In genomic region chr7:30552330-30552729, GRCh38 we compare ENCODE assay signal across 15 cellular contexts. TPM values are rescaled to one million over a fixed set of nuclear protein-coding genes. Genes with fewer than 3 reads are reported as not detected.
DNase-seq lines count a peak whose midpoint lies in the region; FAIRE-seq and TF ChIP-seq lines count a peak whose summit lies in the region.
"Had no signal": no experiment of that assay in that cellular context is flagged by ENCODE, and none has a peak within 500 bp of the region (broad histone marks: within the 10 kb centered on the region; RNA-seq: fewer than 3 reads in every experiment).

No MANE protein-coding gene starts in this region.

- H3K4me1 ChIP-seq in breast epithelium = peaks cover 3 to 17% of the 10 kb centered on the region in 2 donors
- peaks cover 2 to 5% (median 4%) of the 10 kb centered on the region in 4 donors for H3K4me1 ChIP-seq in liver (ENCODE audit: control insufficient read depth in 4 of 4, insufficient read depth in 4 of 4, low read length in 3 of 4)
- peaks cover 5 to 16% of the 10 kb centered on the region in 2 experiments; a peak in 3 of 4 replicates for H3K4me1 ChIP-seq in SK-N-SH (ENCODE audit: control insufficient read depth in 1 of 2, insufficient read depth in 2 of 2, low read depth in 1 of 2, low read length in 1 of 2)

- no peaks in the 10 kb centered on the region for H3K79me2 ChIP-seq in SK-N-SH (ENCODE audit: insufficient read depth)

- H3K9me3 ChIP-seq in breast epithelium (no peaks in the 10 kb centered on the region), liver (ENCODE audit: control insufficient read depth in 4 of 4, low read length in 3 of 4) (no peaks in the 10 kb centered on the region), SK-N-SH (no peaks in the 10 kb centered on the region)
- H3K9me3 ChIP-seq: A549, HAP-1 had no signal

- no peaks in the 10 kb centered on the region for H4K20me1 ChIP-seq in SK-N-SH (ENCODE audit: insufficient read depth)

- no peak overlapping the region for H3K4me3 Mint-ChIP-seq in MCF 10A (ENCODE audit: unreplicated experiment)
- H3K4me3 Mint-ChIP-seq: CD4-positive, alpha-beta memory T cell had no signal

- H3K36me3 Mint-ChIP-seq in MCF 10A (ENCODE audit: insufficient read depth, unreplicated experiment) = peaks cover 9% of the 10 kb centered on the region

- WGBS in liver = 54% methylated on average over 1 of the region's 1 CpG
- 50% methylated on average over 1 of the region's 1 CpG for WGBS in SK-N-SH (ENCODE audit: low lambda C conversion rate)

- no peaks in the 10 kb centered on the region for H3K27me3 ChIP-seq in breast epithelium
- no peaks in the 10 kb centered on the region for H3K27me3 ChIP-seq in liver (ENCODE audit: control insufficient read depth in 4 of 4, insufficient read depth in 4 of 4, low read length in 3 of 4)
- H3K27me3 ChIP-seq in SK-N-SH (ENCODE audit: insufficient read depth) = no peaks in the 10 kb centered on the region

- H2AFZ ChIP-seq in SK-N-SH (ENCODE audit: low read depth) = no peak overlapping the region
- H2AFZ ChIP-seq: GM23248 had no signal

- TF ChIP-seq CTCF in MCF 10A (IDR thresholded peaks at IDR 0.05; ENCODE audit: unreplicated experiment) = no peak
- no peak for TF ChIP-seq CTCF in breast epithelium (IDR thresholded peaks at IDR 0.05)
- no peak for TF ChIP-seq CTCF in liver (IDR thresholded peaks at IDR 0.05; ENCODE audit: low read depth, low read length, missing input control)
- no peak for TF ChIP-seq CTCF in D721Med (IDR thresholded peaks at IDR 0.05; ENCODE audit: insufficient read depth, missing control alignments)
- TF ChIP-seq CTCF in SK-N-SH (IDR thresholded peaks at IDR 0.05) = no peak

- intact Hi-C loops in MCF 10A (cut with micrococcal nuclease) = no loop called here
- intact Hi-C loops in breast epithelium (cut with DNase I; ENCODE audit: low total_unique reads) = no loop called here

- no peak for DNase-seq in MCF 10A (ENCODE audit: unreplicated experiment)
- no peak for DNase-seq in breast epithelium (ENCODE audit: low spot score in 2 of 2)
- no peak for DNase-seq in epithelial cell of prostate (ENCODE audit: low read depth, low spot score)
- no peak for DNase-seq in D721Med (ENCODE audit: insufficient read length, low spot score)
- DNase-seq in SK-N-SH = no peak
- DNase-seq in GM19238 (ENCODE audit: insufficient read length, low spot score) = no peak
- DNase-seq: AML-193; CD4-positive, alpha-beta memory T cell; DMS79 treated with DMSO at 0.1 percent for 48 hours had no signal

- TF ChIP-seq POLR2A in breast epithelium (IDR thresholded peaks at IDR 0.05) = no peak

- BruUV-seq in MCF 10A (replicated peaks; lab: Mats Ljungman, UMichigan) = no TSS peak

- no peaks in the 10 kb centered on the region for H3K27me3 Mint-ChIP-seq in MCF 10A (ENCODE audit: insufficient read depth, unreplicated experiment)
- H3K27me3 Mint-ChIP-seq: CD4-positive, alpha-beta memory T cell had no signal

- no peaks in the 10 kb centered on the region for H3K9me2 ChIP-seq in SK-N-SH

- peaks cover 4% of the 10 kb centered on the region for H3F3A ChIP-seq in SK-N-SH (replicated peaks; ENCODE audit: insufficient read depth)

- CTCF ChIA-PET in MCF 10A (lab: Yijun Ruan, JAX) (interaction anchor here (0.6 to 14.8 kb wide), 2 partner anchors 14 to 1409 kb away, joined by 5 to 434 read pairs; no protein-coding TSS in a partner anchor), SK-N-SH (lab: Yijun Ruan, JAX) (interaction anchor here (2.7 to 11.4 kb wide), 4 partner anchors 13 to 276 kb away, joined by 15 to 294 read pairs (median 48); no protein-coding TSS in a partner anchor)

- no peak for FAIRE-seq in D721Med (lab: Jason Lieb, UNC)
- FAIRE-seq: A549, GM12878, GM19239 had no signal

- TF ChIP-seq EP300 in SK-N-SH (IDR thresholded peaks at IDR 0.05; ENCODE audit: borderline replicate concordance in 1 of 2, low read depth in 1 of 2, low read length in 1 of 2) = no peak

- no peaks in the 10 kb centered on the region for H3K36me3 ChIP-seq in breast epithelium
- peaks cover 0 to 3% (median 0%) of the 10 kb centered on the region in 4 donors for H3K36me3 ChIP-seq in liver (ENCODE audit: control insufficient read depth in 4 of 4, insufficient read depth in 3 of 4, low read depth in 1 of 4, low read length in 3 of 4)
- peaks cover 0 to 7% of the 10 kb centered on the region in 2 experiments for H3K36me3 ChIP-seq in SK-N-SH (replicated peaks in 1 of 2; ENCODE audit: control insufficient read depth in 1 of 2, insufficient read depth in 2 of 2, low read length in 1 of 2)
- H3K36me3 ChIP-seq: HAP-1 had no signal

- H3K27ac Mint-ChIP-seq in MCF 10A (ENCODE audit: low read depth, unreplicated experiment) = peak overlapping the region; percentile 92

- H3K4me2 ChIP-seq in SK-N-SH = no peak overlapping the region
- H3K4me2 ChIP-seq: A549 had no signal

- H3K9ac ChIP-seq in liver (ENCODE audit: low read depth in 1 of 2, low read length in 2 of 2) (no peak overlapping the region), SK-N-SH (no peak overlapping the region)
- H3K9ac ChIP-seq: GM23248 had no signal

- H3K27ac ChIP-seq in breast epithelium (peak overlapping the region in 1 of 2 donors; percentile 6), epithelial cell of prostate (peak overlapping the region; percentile 98), liver (ENCODE audit: low read depth in 1 of 2, low read length in 2 of 2) (no peak overlapping the region), SK-N-SH (ENCODE audit: low read depth in 2 of 2, low read length in 1 of 2) (no peak overlapping the region)
- H3K27ac ChIP-seq: A549, GM23248 had no signal

- H3K4me3 ChIP-seq in breast epithelium (no peak overlapping the region), liver (ENCODE audit: low read depth in 1 of 3, low read length in 3 of 3) (no peak overlapping the region), SK-N-SH (ENCODE audit: low read depth in 2 of 2, low read length in 1 of 2) (no peak overlapping the region)
- H3K4me3 ChIP-seq: A549, GM12878, GM23248, HAP-1 had no signal

- peaks cover 32% of the 10 kb centered on the region for H3K4me1 Mint-ChIP-seq in MCF 10A (ENCODE audit: insufficient read depth, unreplicated experiment)

- no peaks in the 10 kb centered on the region for H3K9me3 Mint-ChIP-seq in MCF 10A (ENCODE audit: unreplicated experiment)
- H3K9me3 Mint-ChIP-seq: CD4-positive, alpha-beta memory T cell had no signal

- TF ChIP-seq RAD21 in liver (IDR thresholded peaks at IDR 0.05) = no peak
- TF ChIP-seq RAD21 in SK-N-SH (IDR thresholded peaks at IDR 0.05; ENCODE audit: low read length) = no peak

- POLR2A ChIA-PET in MCF 10A (lab: Yijun Ruan, JAX) = interaction anchor here (3.3 to 8.5 kb wide), 2 partner anchors 11 to 42 kb away, joined by 24 to 90 read pairs; partner anchors contain the start of gene GARS1
- POLR2A ChIA-PET in SK-N-SH (lab: Yijun Ruan, JAX) = interaction anchor here (0.8 kb wide), 1 partner anchor 30 kb away, joined by 3 read pairs; no protein-coding TSS in a partner anchor

TF ChIP-seq in liver, 16 proteins besides CTCF, POLR2A, EP300 and RAD21:
- TF ChIP-seq GABPA (IDR thresholded peaks at IDR 0.05 in 1 of 2, conservative IDR thresholded peaks at IDR 0.05 in 1 of 2) (no peak), SP1 (IDR thresholded peaks at IDR 0.05) (no peak), ATF3 (IDR thresholded peaks at IDR 0.05) (no peak), HNF4A (conservative IDR thresholded peaks at IDR 0.05) (peak; percentile 24 to 39)

TF ChIP-seq in SK-N-SH, 30 proteins besides CTCF, POLR2A, EP300 and RAD21:
- TF ChIP-seq GABPA (IDR thresholded peaks at IDR 0.05; ENCODE audit: low read depth) = no peak

RNA-seq across cellular contexts. Expression of gene GARS1, which starts 42.3 kb away (rescaled TPM):
- total RNA-seq in MCF 10A (2022) (325 and 386 TPM in 2 replicates), breast epithelium (10 to 100 TPM; 50.9 to 66.9 (median 56.8) TPM), liver (10 to 100 TPM; 62.6 to 73.1 TPM)
- polyA plus RNA-seq in liver (10 to 100 TPM; 43.3 to 73.6 TPM), SK-N-SH (2012; rRNA removed) (301 and 344 TPM in 2 replicates)
- 227 and 241 TPM in 2 replicates for polyA plus RNA-seq in SK-N-SH (2012; cell fraction: cytosol; rRNA removed)
- 341 and 449 TPM in 2 replicates for polyA plus RNA-seq in SK-N-SH (2012; cell fraction: nucleus; rRNA removed)

RNA-seq across cellular contexts. Expression of gene GGCT, which starts 47.7 kb away (rescaled TPM):
- total RNA-seq in MCF 10A (2022) (48.3 and 64.8 TPM in 2 replicates), breast epithelium (10 to 100 TPM; 25.3 to 59.6 (median 44.6) TPM), liver (10 to 100 TPM; 11.0 to 21.5 TPM)
- polyA plus RNA-seq in liver (10 to 100 TPM; 21.2 to 22.5 TPM), SK-N-SH (2012; rRNA removed) (20.8 and 21.8 TPM in 2 replicates)
- polyA plus RNA-seq in SK-N-SH (2012; cell fraction: cytosol; rRNA removed) = 30.8 and 39.4 TPM in 2 replicates
- polyA plus RNA-seq in SK-N-SH (2012; cell fraction: nucleus; rRNA removed) = 10.2 and 10.5 TPM in 2 replicates
